ENCODE assay signal across 20 cellular contexts in the genomic region with DNA sequence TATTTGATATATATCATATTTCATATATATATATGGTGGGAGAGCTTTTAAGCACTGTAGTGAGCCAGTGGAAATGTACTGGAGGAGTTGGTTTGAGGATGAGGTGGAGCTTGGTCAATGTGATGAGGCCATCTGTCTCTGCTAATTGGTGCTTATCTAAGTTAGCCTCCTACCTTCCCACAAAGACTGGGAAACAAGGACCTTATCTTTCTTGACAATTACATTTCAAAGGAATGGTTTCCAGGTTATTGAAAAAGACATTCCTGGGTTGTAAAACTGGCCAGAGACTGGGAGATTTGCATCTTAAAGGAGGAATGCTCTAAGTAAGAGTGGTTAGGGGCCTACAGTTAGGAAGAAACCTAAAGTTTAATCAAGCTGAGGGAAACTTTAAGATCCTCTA.
A peak's percentile ranks its signal among the peaks of the same experiment; 100 is the strongest.
DNase-seq lines count a peak whose midpoint lies in the region; ATAC-seq, FAIRE-seq and TF ChIP-seq lines count a peak whose summit lies in the region.
"Had no signal": no experiment of that assay in that cellular context is flagged by ENCODE, and none has a peak within 500 bp of the region (broad histone marks: within the 10 kb centered on the region; RNA-seq: fewer than 3 reads in every experiment).

No MANE protein-coding gene starts in this region.

- no peak overlapping the region for H3K27ac ChIP-seq in H1 (ENCODE audit: low read depth, low read length)

- H4K5ac ChIP-seq in H1 (ENCODE audit: insufficient read length, low read depth, low read length): no peak overlapping the region

- no peak overlapping the region for H3K14ac ChIP-seq in H1 (ENCODE audit: insufficient read length)

- no peak for TF ChIP-seq POLR2A in H1 (IDR thresholded peaks at IDR 0.05; ENCODE audit: control extremely low read depth in 1 of 2, low read depth in 2 of 2, low read length in 2 of 2)

- TF ChIP-seq RAD21 in H1 (IDR thresholded peaks at IDR 0.05 in 1 of 2, conservative IDR thresholded peaks at IDR 0.05 in 1 of 2; ENCODE audit: low read depth in 2 of 2, low read length in 2 of 2): no peak; a peak in 1 of 4 replicates

- no peak overlapping the region for H2BK15ac ChIP-seq in H1 (ENCODE audit: low read length)

- H3K23ac ChIP-seq in H1 (ENCODE audit: insufficient read length): no peak overlapping the region

- H3K36me3 ChIP-seq in H1 (ENCODE audit: control insufficient read depth in 2 of 4, insufficient read depth in 4 of 4, low read length in 3 of 4): no peaks in the 10 kb centered on the region

- no peak overlapping the region for H3K4me3 ChIP-seq in H1 (ENCODE audit: extremely low read depth in 1 of 4, insufficient read depth in 2 of 4, low read depth in 3 of 4, low read length in 4 of 4)

- H3K56ac ChIP-seq in H1 (replicated peaks; ENCODE audit: insufficient read length, low read depth, low read length): no peak overlapping the region

- H2AK5ac ChIP-seq in H1 (ENCODE audit: low read depth, low read length): no peak overlapping the region

- peaks cover 0 to 7% of the 10 kb centered on the region in 2 donors for H3K9me3 Mint-ChIP-seq in stimulated activated naive CD8-positive, alpha-beta T cell treated with anti-CD3 and anti-CD28 coated beads, Interleukin-15, amount 100 ng/mL, for 72 hours

- no peak overlapping the region for H3K9ac ChIP-seq in H1 (replicated peaks in 1 of 4; ENCODE audit: extremely low read depth in 1 of 4, low read depth in 3 of 4, low read length in 3 of 4)

- no peak overlapping the region for H2BK5ac ChIP-seq in H1 (ENCODE audit: low read depth, low read length)

- H3K4me2 ChIP-seq in H1 (ENCODE audit: insufficient read depth in 1 of 2, low read depth in 2 of 2, low read length in 2 of 2): no peak overlapping the region

- no peak overlapping the region for H3K4me3 Mint-ChIP-seq in stimulated activated naive CD8-positive, alpha-beta T cell treated with anti-CD3 and anti-CD28 coated beads, Interleukin-15, amount 100 ng/mL, for 72 hours
- H3K4me3 Mint-ChIP-seq: CD8-positive, alpha-beta memory T cell had no signal

- no peak overlapping the region for H3K27ac Mint-ChIP-seq in stimulated activated naive CD8-positive, alpha-beta T cell treated with anti-CD3 and anti-CD28 coated beads, Interleukin-15, amount 100 ng/mL, for 72 hours
- H3K27ac Mint-ChIP-seq: CD8-positive, alpha-beta memory T cell had no signal

- CTCF ChIA-PET in H1 (lab: Charles Lee; ENCODE audit: partially characterized antibody): no interaction called here

- no peaks in the 10 kb centered on the region for H3K79me1 ChIP-seq in H1 (ENCODE audit: low read depth, low read length)

- H4K8ac ChIP-seq in H1 (ENCODE audit: extremely low read depth, insufficient read depth, low read length): no peak overlapping the region

- TF ChIP-seq EP300 in H1 (IDR thresholded peaks at IDR 0.05; ENCODE audit: borderline replicate concordance in 1 of 2, low read depth in 2 of 2, low read length in 2 of 2): peak in 1 of 2 experiments; percentile 78; a peak in 1 of 3 replicates

- ATAC-seq in stimulated activated naive CD8-positive, alpha-beta T cell treated with anti-CD3 and anti-CD28 coated beads, Interleukin-15, amount 100 ng/mL, for 72 hours: no peak
- no peak for ATAC-seq in HG02623 (IDR thresholded peaks at IDR 0.05; ENCODE audit: unreplicated experiment)
- ATAC-seq: HCT116, Right ventricle myocardium inferior had no signal

- H3K27me3 ChIP-seq in H1 (replicated peaks in 1 of 4; ENCODE audit: control insufficient read depth in 3 of 4, extremely low read depth in 1 of 4, insufficient read depth in 3 of 4, low read length in 3 of 4): peaks cover 37 to 71% (median 50%) of the 10 kb centered on the region in 4 experiments

- H3K9me3 ChIP-seq in H1 (ENCODE audit: insufficient read depth in 2 of 2, low read depth in 1 of 2, low read length in 1 of 2): no peaks in the 10 kb centered on the region

- H3K18ac ChIP-seq in H1 (ENCODE audit: extremely low read depth, low read length): no peak overlapping the region

- H2AFZ ChIP-seq in H1 (ENCODE audit: low read length): no peak overlapping the region

- no peak for DNase-seq in D721Med (ENCODE audit: insufficient read length, low spot score)
- peak; percentile 4 for DNase-seq in HuH-7 (ENCODE audit: low spot score)
- DNase-seq in H1 (ENCODE audit: low read depth in 1 of 2, low spot score in 2 of 2): peak in 1 of 2 experiments; percentile 19
- peak; percentile 51 for DNase-seq in iPS-NIHi7 (ENCODE audit: extremely low spot score)
- DNase-seq in dermis blood vessel endothelial cell: no peak
- DNase-seq in GF-D8 (lab: John Stamatoyannopoulos, UW): no peak
- no peak for DNase-seq in stimulated activated naive CD8-positive, alpha-beta T cell treated with anti-CD3 and anti-CD28 coated beads, Interleukin-15, amount 100 ng/mL, for 72 hours
- DNase-seq: C1 segment of cervical spinal cord; CD8-positive, alpha-beta memory T cell; DMS79; KBM-7; NCI-H1105 treated with DMSO at 0.1 percent for 48 hours; NCI-H1694; NCI-H2227 treated with DMSO at 0.1 percent for 48 hours; NCI-H526 treated with DMSO at 0.1 percent for 48 hours; NK-92 treated with Interleukin-12 subunit alpha and Interleukin-12 subunit beta, amount 100 ng/mL, for 24 hours had no signal

- TF ChIP-seq CTCF in D721Med (IDR thresholded peaks at IDR 0.05; ENCODE audit: insufficient read depth, missing control alignments) (no peak), H1 (IDR thresholded peaks at IDR 0.05; ENCODE audit: control extremely low read depth in 1 of 3, insufficient read depth in 1 of 3, low read depth in 1 of 3, low read length in 3 of 3) (no peak)

- no peaks in the 10 kb centered on the region for H3K27me3 Mint-ChIP-seq in stimulated activated naive CD8-positive, alpha-beta T cell treated with anti-CD3 and anti-CD28 coated beads, Interleukin-15, amount 100 ng/mL, for 72 hours
- H3K27me3 Mint-ChIP-seq: CD8-positive, alpha-beta memory T cell had no signal

- H4K91ac ChIP-seq in H1 (replicated peaks; ENCODE audit: insufficient read length, low read length): no peak overlapping the region

- POLR2A ChIA-PET in H1 (lab: Charles Lee; ENCODE audit: partially characterized antibody): no interaction called here

- H3K23me2 ChIP-seq in H1 (ENCODE audit: low read depth, low read length): no peaks in the 10 kb centered on the region; the same call in 1 of the 2 replicates

- H2BK120ac ChIP-seq in H1 (replicated peaks; ENCODE audit: low read depth, low read length): no peak overlapping the region

- H4K20me1 ChIP-seq in H1 (replicated peaks in 1 of 2; ENCODE audit: control insufficient read depth in 1 of 2, insufficient read depth in 2 of 2, low read length in 2 of 2): peaks cover 0 to 2% of the 10 kb centered on the region in 2 experiments

- peak; percentile 6 for FAIRE-seq in D721Med (lab: Jason Lieb, UNC)
- FAIRE-seq in H1 (lab: Jason Lieb, UNC): peak; percentile 93
- FAIRE-seq: RCC 7860 had no signal

- H2BK20ac ChIP-seq in H1 (ENCODE audit: low read length): no peak overlapping the region

- H2BK12ac ChIP-seq in H1 (ENCODE audit: low read depth, low read length): no peak overlapping the region

- H3K4me1 ChIP-seq in H1 (replicated peaks in 1 of 4; ENCODE audit: control insufficient read depth in 3 of 4, insufficient read depth in 4 of 4, low read length in 3 of 4): no peaks in the 10 kb centered on the region

- no peaks in the 10 kb centered on the region for H3K79me2 ChIP-seq in H1 (ENCODE audit: control insufficient read depth in 1 of 2, insufficient read depth in 2 of 2, low read length in 2 of 2)

- no peak overlapping the region for H3K4ac ChIP-seq in H1 (replicated peaks; ENCODE audit: insufficient read length, low read depth, low read length)

- H3K4me1 Mint-ChIP-seq in stimulated activated naive CD8-positive, alpha-beta T cell treated with anti-CD3 and anti-CD28 coated beads, Interleukin-15, amount 100 ng/mL, for 72 hours: no peaks in the 10 kb centered on the region
- H3K4me1 Mint-ChIP-seq: CD8-positive, alpha-beta memory T cell had no signal

TF ChIP-seq in H1, 55 proteins besides CTCF, POLR2A, EP300 and RAD21 (continues in another document):
- TF ChIP-seq EGR1 (IDR thresholded peaks at IDR 0.05; ENCODE audit: borderline replicate concordance, low read depth, low read length): peak; percentile 62; the same call in 1 of the 2 replicates
- no peak for TF ChIP-seq BACH1 (IDR thresholded peaks at IDR 0.05; ENCODE audit: low read length)
- no peak for TF ChIP-seq CREB1 (IDR thresholded peaks at IDR 0.05)
- TF ChIP-seq FOSL1 (IDR thresholded peaks at IDR 0.05; ENCODE audit: insufficient read depth, low read depth, low read length): no peak

Comparison
In these comparisons a context has a peak if more than half of its experiments do, and no peak if none do; other contexts are left out.
1. DNase-seq: peak in HuH-7 (single experiment) and iPS-NIHi7 (single experiment); none in D721Med (single experiment), dermis blood vessel endothelial cell (single experiment), GF-D8 (single experiment) and stimulated activated naive CD8-positive, alpha-beta T cell treated with anti-CD3 and anti-CD28 coated beads, Interleukin-15, amount 100 ng/mL, for 72 hours (0 of 2).